8 cellular contexts compared by ENCODE assay signal in genomic region chr20:542777-543368, GRCh38. TPM values are rescaled to one million over a fixed set of nuclear protein-coding genes. Genes with fewer than 3 reads are reported as not detected.
DNase-seq lines count a peak whose midpoint lies in the region; ATAC-seq, FAIRE-seq and TF ChIP-seq lines count a peak whose summit lies in the region.

No MANE protein-coding gene starts in this region.

- H3K27me3 ChIP-seq in endothelial cell of umbilical vein (ENCODE audit: control insufficient read depth in 2 of 2, insufficient read depth in 2 of 2, low read length in 2 of 2) = peaks cover 6 to 8% of the 10 kb centered on the region in 2 experiments
- no peaks in the 10 kb centered on the region for H3K27me3 ChIP-seq in naive thymus-derived CD4-positive, alpha-beta T cell (ENCODE audit: control insufficient read depth in 2 of 2, insufficient read depth in 2 of 2, low read length in 2 of 2)

- peak overlapping the region; percentile 84 for H3K9ac ChIP-seq in endothelial cell of umbilical vein (replicated peaks; ENCODE audit: extremely low read depth, insufficient read depth, low read length)

- dilution Hi-C loops in endothelial cell of umbilical vein (cut with MboI; ENCODE audit: extremely low pct_ligation_motif_present, low sequenced_read_pairs) = no loop called here

- H3K27ac ChIP-seq in A549 (peak overlapping the region; percentile 90 to 99), endothelial cell of umbilical vein (ENCODE audit: insufficient read depth, low read depth, low read length) (peak overlapping the region; percentile 9)
- H3K27ac ChIP-seq in naive thymus-derived CD4-positive, alpha-beta T cell (ENCODE audit: low read depth, low read length) = peak overlapping the region; percentile 94

- no peaks in the 10 kb centered on the region for H3K27me3 Mint-ChIP-seq in activated B cell treated with CpG ODN at 0.5 μM for 24 hours
- H3K27me3 Mint-ChIP-seq in naive thymus-derived CD4-positive, alpha-beta T cell = peaks cover 0 to 9% (median 5%) of the 10 kb centered on the region in 5 donors
- H3K27me3 Mint-ChIP-seq in type B pancreatic cell = peaks cover 13% of the 10 kb centered on the region

- TF ChIP-seq POLR2A in A549 (IDR thresholded peaks at IDR 0.05; ENCODE audit: low read length) (no peak), endothelial cell of umbilical vein (IDR thresholded peaks at IDR 0.05; ENCODE audit: low read depth, low read length) (no peak)

- peaks cover 16% of the 10 kb centered on the region for H4K20me1 ChIP-seq in endothelial cell of umbilical vein (replicated peaks; ENCODE audit: control insufficient read depth, extremely low read depth, insufficient read depth, low read length)

- intact Hi-C loops in activated B cell treated with CpG ODN at 0.5 μM for 24 hours (cut with micrococcal nuclease) (loop anchor here (1.0 to 5.0 kb wide), 8 partner anchors 81 to 924 kb away; partner anchors contain the start of genes NRSN2, NSFL1C, PSMF1 and RBCK1), endothelial cell of umbilical vein (cut with micrococcal nuclease) (loop anchor here (2.0 to 5.0 kb wide), 2 partner anchors 110 to 196 kb away; partner anchors contain the start of genes NRSN2 and SRXN1)
- intact Hi-C loops in naive thymus-derived CD4-positive, alpha-beta T cell (cut with micrococcal nuclease) = loop anchor here (1.0 to 10.0 kb wide), 15 partner anchors 81 to 1966 kb away; partner anchors contain the start of genes PSMF1 (in 2 of the 2), RBCK1 (in 2 of the 2), TBC1D20 (in 2 of the 2) and FAM110A (in 1 of the 2)

- H3K4me1 Mint-ChIP-seq in activated B cell treated with CpG ODN at 0.5 μM for 24 hours (peaks cover 63% of the 10 kb centered on the region), type B pancreatic cell (ENCODE audit: unreplicated experiment) (peaks cover 27% of the 10 kb centered on the region)
- peaks cover 46 to 65% (median 60%) of the 10 kb centered on the region in 7 donors for H3K4me1 Mint-ChIP-seq in naive thymus-derived CD4-positive, alpha-beta T cell

- H3K4me2 ChIP-seq in A549 (peak overlapping the region; percentile 78), endothelial cell of umbilical vein (ENCODE audit: insufficient read depth, low read length) (peak overlapping the region; percentile 83)

- H3K4me3 Mint-ChIP-seq in activated B cell treated with CpG ODN at 0.5 μM for 24 hours (peak overlapping the region; percentile 96), type B pancreatic cell (peak overlapping the region; percentile 89)
- peak overlapping the region; percentile 86 to 100 (median 91) for H3K4me3 Mint-ChIP-seq in naive thymus-derived CD4-positive, alpha-beta T cell

- H3K4me1 ChIP-seq in A549 (peaks cover 10% of the 10 kb centered on the region; the same call in 2 of the 3 replicates), endothelial cell of umbilical vein (ENCODE audit: control insufficient read depth, extremely low read depth, insufficient read depth, low read length) (peaks cover 28% of the 10 kb centered on the region)
- peaks cover 17 to 43% of the 10 kb centered on the region in 2 donors for H3K4me1 ChIP-seq in naive thymus-derived CD4-positive, alpha-beta T cell (ENCODE audit: control insufficient read depth in 2 of 2, insufficient read depth in 2 of 2, low read length in 2 of 2)

- DNase-seq in A549 (ENCODE audit: low read depth in 1 of 2, low spot score in 1 of 2) (peak; percentile 23 to 63), activated B cell treated with CpG ODN at 0.5 μM for 24 hours (no peak), endothelial cell of umbilical vein (ENCODE audit: low read depth, low spot score) (no peak), type B pancreatic cell (ENCODE audit: extremely low spot score, unreplicated experiment) (no peak), HK-2 (ENCODE audit: unreplicated experiment) (no peak)
- peak in 5 of 9 donors; percentile 1 to 30 (median 9) for DNase-seq in naive thymus-derived CD4-positive, alpha-beta T cell

- no peak for TF ChIP-seq EP300 in A549 (IDR thresholded peaks at IDR 0.05)

- H3K27ac Mint-ChIP-seq in activated B cell treated with CpG ODN at 0.5 μM for 24 hours (peak overlapping the region; percentile 99), type B pancreatic cell (peak overlapping the region; percentile 53)
- peak overlapping the region; percentile 18 to 100 (median 97) for H3K27ac Mint-ChIP-seq in naive thymus-derived CD4-positive, alpha-beta T cell

- H3K9me3 Mint-ChIP-seq in activated B cell treated with CpG ODN at 0.5 μM for 24 hours (peaks cover 2% of the 10 kb centered on the region), type B pancreatic cell (peaks cover 4% of the 10 kb centered on the region)
- peaks cover 0 to 17% (median 0%) of the 10 kb centered on the region in 11 donors for H3K9me3 Mint-ChIP-seq in naive thymus-derived CD4-positive, alpha-beta T cell

- H3K4me3 ChIP-seq in A549 (peak overlapping the region; percentile 62), endothelial cell of umbilical vein (replicated peaks in 1 of 3; ENCODE audit: insufficient read depth in 1 of 3, low read depth in 1 of 3, low read length in 3 of 3) (peak overlapping the region; percentile 76 to 100 (median 93))
- peak overlapping the region; percentile 59 for H3K4me3 ChIP-seq in naive thymus-derived CD4-positive, alpha-beta T cell (ENCODE audit: low read length)

- no peak overlapping the region for H2AFZ ChIP-seq in endothelial cell of umbilical vein (ENCODE audit: low read depth, low read length)

- POLR2A ChIA-PET in A549 (lab: Yijun Ruan, JAX) = interaction anchor here (0.5 to 2.3 kb wide), 10 partner anchors 11 to 276 kb away, joined by 3 to 19 read pairs (median 4); partner anchors contain the start of genes NRSN2 and TBC1D20
- POLR2A ChIA-PET in activated B cell treated with CpG ODN at 0.5 μM for 24 hours (lab: Charles Lee) = interaction anchor here (0.6 to 2.7 kb wide), 11 partner anchors 81 to 291 kb away, joined by 3 to 13 read pairs (median 4); partner anchors contain the start of genes FAM110A, RBCK1, TBC1D20 and TRIB3
- POLR2A ChIA-PET in endothelial cell of umbilical vein (lab: Charles Lee) = no interaction called here
- POLR2A ChIA-PET in naive thymus-derived CD4-positive, alpha-beta T cell (lab: Charles Lee) = interaction anchor here (0.5 to 2.0 kb wide), 6 partner anchors 23 to 526 kb away, joined by 3 to 5 read pairs (median 4); partner anchors contain the start of gene TRIB3

- CTCF ChIA-PET in A549 (lab: Yijun Ruan, JAX) (interaction anchor here (1.5 to 13.2 kb wide), 5 partner anchors 19 to 194 kb away, joined by 3 to 85 read pairs (median 3); no protein-coding TSS in a partner anchor), activated B cell treated with CpG ODN at 0.5 μM for 24 hours (lab: Charles Lee) (interaction anchor here (1.5 kb wide), 1 partner anchor 188 kb away, joined by 3 read pairs; no protein-coding TSS in a partner anchor), endothelial cell of umbilical vein (lab: Charles Lee) (interaction anchor here (0.6 to 4.3 kb wide), 5 partner anchors 8 to 124 kb away, joined by 4 to 24 read pairs (median 6); no protein-coding TSS in a partner anchor)
- CTCF ChIA-PET in naive thymus-derived CD4-positive, alpha-beta T cell (lab: Charles Lee) = interaction anchor here (0.7 kb wide), 1 partner anchor 102 kb away, joined by 3 read pairs; no protein-coding TSS in a partner anchor

- FAIRE-seq in A549 (lab: Jason Lieb, UNC) = no peak
- no peak for FAIRE-seq in endothelial cell of umbilical vein (lab: Jason Lieb, UNC)

- H3K79me2 ChIP-seq in endothelial cell of umbilical vein (ENCODE audit: control insufficient read depth, insufficient read depth, low read length) = peaks cover 56% of the 10 kb centered on the region

- TF ChIP-seq CTCF in A549 (IDR thresholded peaks at IDR 0.05) (no peak), activated B cell treated with CpG ODN at 0.5 μM for 24 hours (IDR thresholded peaks at IDR 0.05) (no peak), endothelial cell of umbilical vein (IDR thresholded peaks at IDR 0.05; ENCODE audit: extremely low read depth in 1 of 2, insufficient read depth in 1 of 2, low read depth in 1 of 2, low read length in 2 of 2) (no peak), type B pancreatic cell (conservative IDR thresholded peaks at IDR 0.05) (no peak)

- H3K9me3 ChIP-seq in A549 (peaks cover 41% of the 10 kb centered on the region), endothelial cell of umbilical vein (replicated peaks; ENCODE audit: control insufficient read depth, insufficient read depth, low read length) (no peaks in the 10 kb centered on the region)
- no peaks in the 10 kb centered on the region for H3K9me3 ChIP-seq in naive thymus-derived CD4-positive, alpha-beta T cell (ENCODE audit: control insufficient read depth in 2 of 3, low read length in 3 of 3)

- no TSS peak for BruUV-seq in endothelial cell of umbilical vein (replicated peaks; lab: Mats Ljungman, UMichigan)

- TF ChIP-seq RAD21 in A549 (conservative IDR thresholded peaks at IDR 0.05 in 1 of 2, IDR thresholded peaks at IDR 0.05 in 1 of 2) = no peak

- no peaks in the 10 kb centered on the region for H3K9me1 ChIP-seq in endothelial cell of umbilical vein (replicated peaks; ENCODE audit: control insufficient read depth, extremely low read depth, insufficient read depth, low read length)

- WGBS in A549 (ENCODE audit: missing lambda C conversion rate) = 2% methylated on average over 8 of the region's 12 CpGs

- H3K36me3 ChIP-seq in endothelial cell of umbilical vein (ENCODE audit: control insufficient read depth in 2 of 2, extremely low read depth in 1 of 2, insufficient read depth in 2 of 2, low read length in 2 of 2) = peaks cover 0 to 2% of the 10 kb centered on the region in 2 experiments
- H3K36me3 ChIP-seq in naive thymus-derived CD4-positive, alpha-beta T cell (ENCODE audit: control insufficient read depth in 2 of 3, insufficient read depth in 3 of 3, low read length in 3 of 3) = peaks cover 0 to 4% (median 0%) of the 10 kb centered on the region in 3 experiments

- H3K36me3 Mint-ChIP-seq in activated B cell treated with CpG ODN at 0.5 μM for 24 hours (ENCODE audit: low read depth) = peaks cover 16% of the 10 kb centered on the region
- H3K36me3 Mint-ChIP-seq in naive thymus-derived CD4-positive, alpha-beta T cell = peaks cover 0 to 49% (median 15%) of the 10 kb centered on the region in 5 donors
- peaks cover 31% of the 10 kb centered on the region for H3K36me3 Mint-ChIP-seq in type B pancreatic cell

- peak; percentile 42 to 44; a peak in 4 of 6 replicates for ATAC-seq in A549
- peak; percentile 17 for ATAC-seq in GM18907 (IDR thresholded peaks at IDR 0.05; ENCODE audit: unreplicated experiment)
- peak; percentile 11 for ATAC-seq in HG03558 (IDR thresholded peaks at IDR 0.05; ENCODE audit: extremely low read depth, unreplicated experiment)
- ATAC-seq in activated B cell treated with CpG ODN at 0.5 μM for 24 hours (ENCODE audit: low read depth) = peak; percentile 5
- no peak for ATAC-seq in naive thymus-derived CD4-positive, alpha-beta T cell

RNA-seq across cellular contexts. Expression of gene CSNK2A1, which starts 0.7 kb away (rescaled TPM):
- polyA plus RNA-seq in A549 (2011; rRNA removed) (231 and 306 TPM in 2 replicates), A549 (2017; fragmentation: RNase III; extraction: RNeasy Plus Mini Kit Qiagen cat#74134 plus additional on column Dnase treatment) (155 to 157 TPM (median 156 TPM) in 3 replicates), endothelial cell of umbilical vein (57.0 and 68.4 TPM in 2 replicates)
- polyA plus RNA-seq in A549 (2012; cell fraction: cytosol; rRNA removed) = 98.3 and 99.8 TPM in 2 replicates
- 97.3 and 104 TPM in 2 replicates for polyA plus RNA-seq in A549 (2012; cell fraction: nucleus; rRNA removed)
- 263 and 303 TPM in 2 replicates for polyA minus RNA-seq in A549 (2011; rRNA and poly(A)+ RNA removed)
- total RNA-seq in activated B cell treated with CpG ODN at 0.5 μM for 24 hours (130 and 140 TPM in 2 replicates), endothelial cell of umbilical vein (134 and 142 TPM in 2 replicates), type B pancreatic cell (ENCODE audit: low replicate concordance) (138 and 151 TPM in 2 replicates)
- polyA plus RNA-seq in endothelial cell of umbilical vein (2011; cell fraction: cytosol; rRNA removed) = 69.2 and 73.8 TPM in 2 replicates
- polyA plus RNA-seq in endothelial cell of umbilical vein (2011; cell fraction: nucleus; rRNA removed) = 79.0 and 89.1 TPM in 2 replicates
- 129 and 136 TPM in 2 replicates for polyA plus RNA-seq in endothelial cell of umbilical vein (2012)
- polyA minus RNA-seq in endothelial cell of umbilical vein = 165 and 182 TPM in 2 replicates
- 39.4 TPM for polyA minus RNA-seq in endothelial cell of umbilical vein (2011; cell fraction: cytosol; rRNA and poly(A)+ RNA removed)
- 90.3 and 120 TPM in 2 replicates for polyA minus RNA-seq in endothelial cell of umbilical vein (2011; cell fraction: nucleus; rRNA and poly(A)+ RNA removed)
- 100 to 1,000 TPM in 1 of 5 experiments, 10 to 100 TPM in 4; 69.7 to 117 (median 90.8) TPM for total RNA-seq in naive thymus-derived CD4-positive, alpha-beta T cell
- 10 to 100 TPM; 47.3 to 47.8 TPM for polyA plus RNA-seq in naive thymus-derived CD4-positive, alpha-beta T cell

Comparison
In these comparisons a context has a peak if more than half of its experiments do, and no peak if none do; other contexts are left out.
1. DNase-seq: peak in A549 (2 of 2) and naive thymus-derived CD4-positive, alpha-beta T cell (5 of 9); none in activated B cell treated with CpG ODN at 0.5 μM for 24 hours (single experiment), endothelial cell of umbilical vein (single experiment), type B pancreatic cell (single experiment) and HK-2 (single experiment).
2. H3K27ac ChIP-seq: peak in every context shown above with its lines; median percentile 94 in A549; 94 in naive thymus-derived CD4-positive, alpha-beta T cell; 9 in endothelial cell of umbilical vein.
3. Peak in every context shown above with its lines, with median percentiles within 50 percentile points of each other: H3K4me3 ChIP-seq, H3K27ac Mint-ChIP-seq and H3K4me3 Mint-ChIP-seq.